8 cellular contexts compared by ENCODE assay signal in the genomic region with DNA sequence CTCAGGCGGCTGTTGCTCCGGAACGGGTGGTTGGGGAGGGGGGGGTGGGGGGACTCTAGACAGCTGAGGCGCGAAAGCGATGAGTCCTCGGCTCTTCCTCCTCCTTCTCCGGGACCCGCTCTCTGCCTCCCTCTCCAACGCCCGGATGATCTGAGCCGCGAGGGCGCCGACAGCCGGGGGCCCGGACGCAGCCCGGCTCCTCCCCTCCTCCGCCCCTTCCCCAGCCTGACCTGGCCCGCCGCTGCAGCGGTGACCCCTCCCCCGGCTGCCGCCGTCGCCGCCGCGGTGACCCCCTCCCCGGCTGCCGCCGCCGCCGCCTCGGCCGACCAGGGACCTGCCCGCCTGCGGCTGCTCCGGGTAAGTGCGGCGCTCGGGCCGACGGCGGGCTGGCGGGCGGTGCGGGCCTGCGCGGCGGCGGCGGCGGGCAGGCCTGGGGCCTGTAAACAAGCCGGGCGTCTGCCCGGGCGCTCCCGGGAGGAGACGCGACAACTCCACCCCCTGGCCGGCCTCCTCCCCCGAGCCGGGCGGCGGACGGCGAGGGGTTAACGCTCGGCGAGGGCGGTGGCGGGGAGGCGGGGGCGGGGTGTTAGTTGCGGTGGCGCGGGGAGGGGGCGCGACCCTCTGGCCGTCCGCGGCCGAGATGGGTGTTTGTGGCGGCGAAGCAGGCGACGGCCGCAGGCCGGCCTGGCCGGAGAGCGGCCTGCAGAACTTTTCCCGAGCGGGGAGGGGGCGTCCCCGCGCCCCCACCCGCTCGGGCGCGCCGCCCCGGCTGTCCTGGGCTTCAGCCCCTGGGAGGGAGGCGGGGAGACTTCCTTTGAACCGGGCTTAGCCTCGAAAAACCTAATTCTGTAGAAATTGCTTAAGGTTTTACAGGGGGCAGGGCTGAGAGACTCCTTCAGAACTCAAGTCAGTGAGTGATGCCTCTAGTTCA. TPM values are rescaled to one million over a fixed set of nuclear protein-coding genes. Genes with fewer than 3 reads are reported as not detected.
DNase-seq lines count a peak whose midpoint lies in the region; ATAC-seq and TF ChIP-seq lines count a peak whose summit lies in the region.

No MANE protein-coding gene starts in this region.

- CTCF ChIA-PET in activated CD8-positive, alpha-beta memory T cell treated with anti-CD3 and anti-CD28 coated beads, Interleukin-2, amount 10 ng/mL, durations not matched to agents 7 days and 5 days (lab: Charles Lee) = interaction anchor here (0.7 to 2.6 kb wide), 8 partner anchors 16 to 285 kb away, joined by 3 to 25 read pairs (median 10); a partner anchor contains a TSS

- WGBS in endodermal cell (ENCODE audit: insufficient coverage in 1 of 2, insufficient read length in 1 of 2), 2 experiments = 0 to 1% methylated on average over 31 to 100 of the region's 107 CpGs

- TF ChIP-seq CTCF in endodermal cell (conservative IDR thresholded peaks at IDR 0.05) = no peak

- H3K36me3 Mint-ChIP-seq in activated CD8-positive, alpha-beta memory T cell treated with anti-CD3 and anti-CD28 coated beads, Interleukin-2, amount 10 ng/mL, durations not matched to agents 7 days and 5 days = peaks cover 9% of the 10 kb centered on the region
- no peaks in the 10 kb centered on the region for H3K36me3 Mint-ChIP-seq in endodermal cell (ENCODE audit: low read depth)

- H3K36me3 ChIP-seq in endodermal cell (ENCODE audit: control insufficient read depth, insufficient read depth, low read length) = no peaks in the 10 kb centered on the region

- H3K9me3 Mint-ChIP-seq in activated CD8-positive, alpha-beta memory T cell treated with anti-CD3 and anti-CD28 coated beads, Interleukin-2, amount 10 ng/mL, durations not matched to agents 7 days and 5 days (ENCODE audit: low read depth) = no peaks in the 10 kb centered on the region
- H3K9me3 Mint-ChIP-seq in endodermal cell = no peaks in the 10 kb centered on the region

- H3K9ac ChIP-seq in endodermal cell (ENCODE audit: extremely low read depth, low read length, poor library complexity, severe bottlenecking) = peak overlapping the region; percentile 85

- H3K27ac ChIP-seq in endodermal cell (ENCODE audit: low read depth, low read length) = peak overlapping the region; percentile 87

- H3K4me3 Mint-ChIP-seq in activated CD8-positive, alpha-beta memory T cell treated with anti-CD3 and anti-CD28 coated beads, Interleukin-2, amount 10 ng/mL, durations not matched to agents 7 days and 5 days = peak overlapping the region; percentile 77
- peak overlapping the region; percentile 83 for H3K4me3 Mint-ChIP-seq in endodermal cell

- ATAC-seq in GM19043 (IDR thresholded peaks at IDR 0.05; ENCODE audit: low read depth, unreplicated experiment) (peak; percentile 30), HG03342 (IDR thresholded peaks at IDR 0.05; ENCODE audit: unreplicated experiment) (peak; percentile 30)
- ATAC-seq in activated CD8-positive, alpha-beta memory T cell treated with anti-CD3 and anti-CD28 coated beads, Interleukin-2, amount 10 ng/mL, durations not matched to agents 7 days and 5 days = peak; percentile 46

- H3K9me3 ChIP-seq in endodermal cell (ENCODE audit: control insufficient read depth, low read length) = no peaks in the 10 kb centered on the region

- H3K27ac Mint-ChIP-seq in activated CD8-positive, alpha-beta memory T cell treated with anti-CD3 and anti-CD28 coated beads, Interleukin-2, amount 10 ng/mL, durations not matched to agents 7 days and 5 days = peak overlapping the region; percentile 77
- H3K27ac Mint-ChIP-seq in endodermal cell = peak overlapping the region; percentile 78

- DNase-seq in Ammon's horn (ENCODE audit: low spot score) (peak; percentile 56), NCI-H774 (lab: John Stamatoyannopoulos, UW) (peak; percentile 25), endodermal cell (peak; percentile 92), mesenteric fat pad (ENCODE audit: low spot score) (peak; percentile 91)
- DNase-seq in activated CD8-positive, alpha-beta memory T cell treated with anti-CD3 and anti-CD28 coated beads, Interleukin-2, amount 10 ng/mL, durations not matched to agents 7 days and 5 days = peak; percentile 76
- DNase-seq in stimulated activated CD8-positive, alpha-beta memory T cell treated with anti-CD3 and anti-CD28 coated beads, Interleukin-15, amount 100 ng/mL, for 24 hours (ENCODE audit: low read depth) = peak; percentile 35

- H3K4me1 ChIP-seq in endodermal cell (ENCODE audit: control insufficient read depth, insufficient read depth, low read length) = peaks cover 8% of the 10 kb centered on the region

- H3K27me3 Mint-ChIP-seq in activated CD8-positive, alpha-beta memory T cell treated with anti-CD3 and anti-CD28 coated beads, Interleukin-2, amount 10 ng/mL, durations not matched to agents 7 days and 5 days = no peaks in the 10 kb centered on the region
- H3K27me3 Mint-ChIP-seq in endodermal cell (ENCODE audit: insufficient read depth) = no peaks in the 10 kb centered on the region

- H3K4me3 ChIP-seq in endodermal cell (ENCODE audit: low read length) = peak overlapping the region; percentile 93

- H3K27me3 ChIP-seq in endodermal cell (ENCODE audit: control insufficient read depth, insufficient read depth, low read length, poor library complexity, severe bottlenecking) = no peaks in the 10 kb centered on the region

- peaks cover 50% of the 10 kb centered on the region for H3K4me1 Mint-ChIP-seq in activated CD8-positive, alpha-beta memory T cell treated with anti-CD3 and anti-CD28 coated beads, Interleukin-2, amount 10 ng/mL, durations not matched to agents 7 days and 5 days
- H3K4me1 Mint-ChIP-seq in endodermal cell = peaks cover 49% of the 10 kb centered on the region

RNA-seq across cellular contexts. Expression of a gene that starts 0.6 kb away (rescaled TPM):
- 10 to 100 TPM; 44.0 to 54.6 TPM for total RNA-seq in activated CD8-positive, alpha-beta memory T cell treated with anti-CD3 and anti-CD28 coated beads, Interleukin-2, amount 10 ng/mL, durations not matched to agents 7 days and 5 days
- 10 to 100 TPM; 38.9 to 42.9 TPM for total RNA-seq in endodermal cell
- polyA plus RNA-seq in endodermal cell (2013, experiment 1 of 2) = 27.4 TPM
- 26.6 TPM for polyA plus RNA-seq in endodermal cell (2013, experiment 2 of 2)
- total RNA-seq in mesenteric fat pad = 58.2 TPM

Comparison
In these comparisons a context has a peak if more than half of its experiments do, and no peak if none do; other contexts are left out.
1. Peak in every context shown above with its lines: DNase-seq, ATAC-seq, H3K4me3 ChIP-seq and H3K27ac ChIP-seq.
2. DNase-seq: peak in every context shown above with its lines; median percentile 92 in endodermal cell; 91 in mesenteric fat pad; 76 in activated CD8-positive, alpha-beta memory T cell treated with anti-CD3 and anti-CD28 coated beads, Interleukin-2, amount 10 ng/mL, durations not matched to agents 7 days and 5 days; 56 in Ammon's horn; 35 in stimulated activated CD8-positive, alpha-beta memory T cell treated with anti-CD3 and anti-CD28 coated beads, Interleukin-15, amount 100 ng/mL, for 24 hours; 25 in NCI-H774.